In the genomic region with DNA sequence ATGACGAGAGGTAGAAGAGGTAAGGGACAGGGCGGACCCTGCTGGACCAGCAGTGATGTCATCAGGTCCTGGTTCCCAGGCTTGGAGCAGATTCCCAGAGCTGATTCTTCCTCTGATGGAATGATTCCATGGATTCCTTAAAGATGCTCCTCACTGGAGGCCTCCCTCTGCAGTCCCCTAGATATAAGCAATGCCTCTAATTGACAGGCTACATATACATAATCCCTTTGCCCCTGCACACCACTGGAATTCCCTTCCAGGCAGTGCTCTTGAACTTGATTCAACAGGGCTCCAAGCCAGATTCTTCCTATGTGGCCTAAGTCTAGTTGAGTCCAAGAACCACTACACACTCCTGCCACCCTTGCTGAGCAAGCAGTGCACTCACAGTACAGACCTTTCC, we compare ENCODE assay signal across 2 cellular contexts.
TF ChIP-seq lines count a peak whose summit lies in the region.

No MANE protein-coding gene starts in this region.

TF ChIP-seq in IMR-90, 13 proteins besides CTCF, POLR2A, EP300 and RAD21:
- TF ChIP-seq USF2 (IDR thresholded peaks at IDR 0.05; ENCODE audit: low read depth, low read length) (no peak), CEBPB (IDR thresholded peaks at IDR 0.05; ENCODE audit: low read depth, low read length) (no peak), BHLHE40 (IDR thresholded peaks at IDR 0.05; ENCODE audit: low read depth, low read length) (no peak), RFX5 (IDR thresholded peaks at IDR 0.05; ENCODE audit: low read depth, low read length) (no peak), MAFK (IDR thresholded peaks at IDR 0.05; ENCODE audit: low read depth, low read length) (no peak), MXI1 (IDR thresholded peaks at IDR 0.05; ENCODE audit: borderline replicate concordance, low read depth, low read length) (no peak), CHD1 (IDR thresholded peaks at IDR 0.05; ENCODE audit: low read depth, low read length) (no peak), ELK1 (IDR thresholded peaks at IDR 0.05; ENCODE audit: borderline replicate concordance, low read depth, low read length) (no peak), MAZ (IDR thresholded peaks at IDR 0.05; ENCODE audit: borderline replicate concordance, low read depth, low read length) (no peak), FOS (IDR thresholded peaks at IDR 0.05; ENCODE audit: low read depth, low read length) (no peak)

TF ChIP-seq in H1, 55 proteins besides CTCF, POLR2A, EP300 and RAD21:
- TF ChIP-seq CTBP2 (IDR thresholded peaks at IDR 0.05; ENCODE audit: borderline replicate concordance, insufficient read depth, insufficient read length, low read length) (no peak), GABPA (IDR thresholded peaks at IDR 0.05; ENCODE audit: borderline replicate concordance, insufficient read depth, low read length) (no peak), RBBP5 (IDR thresholded peaks at IDR 0.05; ENCODE audit: borderline replicate concordance, low read depth, low read length) (no peak), TBP (IDR thresholded peaks at IDR 0.05; ENCODE audit: low read depth, low read length) (no peak), GTF2F1 (IDR thresholded peaks at IDR 0.05; ENCODE audit: borderline replicate concordance, low read depth, low read length) (no peak), TAF7 (optimal IDR thresholded peaks at IDR 0.05; ENCODE audit: borderline replicate concordance, low read depth, low read length) (no peak), ASH2L (IDR thresholded peaks at IDR 0.05; ENCODE audit: low read length) (no peak), RNF2 (IDR thresholded peaks at IDR 0.05; ENCODE audit: borderline replicate concordance, low read depth, low read length, missing control alignments, poor library complexity, severe bottlenecking) (no peak), EZH2 (IDR thresholded peaks at IDR 0.05; ENCODE audit: low read depth, low read length, severe bottlenecking) (no peak), ATF2 (IDR thresholded peaks at IDR 0.05; ENCODE audit: low read length) (no peak), CREB1 (IDR thresholded peaks at IDR 0.05) (no peak), KDM4A (IDR thresholded peaks at IDR 0.05; ENCODE audit: low read depth, low read length, severe bottlenecking) (no peak), SRF (IDR thresholded peaks at IDR 0.05; ENCODE audit: low read depth, low read length) (no peak), KDM5A (IDR thresholded peaks at IDR 0.05; ENCODE audit: low read length) (no peak), RXRA (IDR thresholded peaks at IDR 0.05; ENCODE audit: insufficient read depth, low read depth, low read length) (no peak), NRF1 (IDR thresholded peaks at IDR 0.05; ENCODE audit: low read depth, low read length) (no peak)
- TF ChIP-seq, protein P1, sequence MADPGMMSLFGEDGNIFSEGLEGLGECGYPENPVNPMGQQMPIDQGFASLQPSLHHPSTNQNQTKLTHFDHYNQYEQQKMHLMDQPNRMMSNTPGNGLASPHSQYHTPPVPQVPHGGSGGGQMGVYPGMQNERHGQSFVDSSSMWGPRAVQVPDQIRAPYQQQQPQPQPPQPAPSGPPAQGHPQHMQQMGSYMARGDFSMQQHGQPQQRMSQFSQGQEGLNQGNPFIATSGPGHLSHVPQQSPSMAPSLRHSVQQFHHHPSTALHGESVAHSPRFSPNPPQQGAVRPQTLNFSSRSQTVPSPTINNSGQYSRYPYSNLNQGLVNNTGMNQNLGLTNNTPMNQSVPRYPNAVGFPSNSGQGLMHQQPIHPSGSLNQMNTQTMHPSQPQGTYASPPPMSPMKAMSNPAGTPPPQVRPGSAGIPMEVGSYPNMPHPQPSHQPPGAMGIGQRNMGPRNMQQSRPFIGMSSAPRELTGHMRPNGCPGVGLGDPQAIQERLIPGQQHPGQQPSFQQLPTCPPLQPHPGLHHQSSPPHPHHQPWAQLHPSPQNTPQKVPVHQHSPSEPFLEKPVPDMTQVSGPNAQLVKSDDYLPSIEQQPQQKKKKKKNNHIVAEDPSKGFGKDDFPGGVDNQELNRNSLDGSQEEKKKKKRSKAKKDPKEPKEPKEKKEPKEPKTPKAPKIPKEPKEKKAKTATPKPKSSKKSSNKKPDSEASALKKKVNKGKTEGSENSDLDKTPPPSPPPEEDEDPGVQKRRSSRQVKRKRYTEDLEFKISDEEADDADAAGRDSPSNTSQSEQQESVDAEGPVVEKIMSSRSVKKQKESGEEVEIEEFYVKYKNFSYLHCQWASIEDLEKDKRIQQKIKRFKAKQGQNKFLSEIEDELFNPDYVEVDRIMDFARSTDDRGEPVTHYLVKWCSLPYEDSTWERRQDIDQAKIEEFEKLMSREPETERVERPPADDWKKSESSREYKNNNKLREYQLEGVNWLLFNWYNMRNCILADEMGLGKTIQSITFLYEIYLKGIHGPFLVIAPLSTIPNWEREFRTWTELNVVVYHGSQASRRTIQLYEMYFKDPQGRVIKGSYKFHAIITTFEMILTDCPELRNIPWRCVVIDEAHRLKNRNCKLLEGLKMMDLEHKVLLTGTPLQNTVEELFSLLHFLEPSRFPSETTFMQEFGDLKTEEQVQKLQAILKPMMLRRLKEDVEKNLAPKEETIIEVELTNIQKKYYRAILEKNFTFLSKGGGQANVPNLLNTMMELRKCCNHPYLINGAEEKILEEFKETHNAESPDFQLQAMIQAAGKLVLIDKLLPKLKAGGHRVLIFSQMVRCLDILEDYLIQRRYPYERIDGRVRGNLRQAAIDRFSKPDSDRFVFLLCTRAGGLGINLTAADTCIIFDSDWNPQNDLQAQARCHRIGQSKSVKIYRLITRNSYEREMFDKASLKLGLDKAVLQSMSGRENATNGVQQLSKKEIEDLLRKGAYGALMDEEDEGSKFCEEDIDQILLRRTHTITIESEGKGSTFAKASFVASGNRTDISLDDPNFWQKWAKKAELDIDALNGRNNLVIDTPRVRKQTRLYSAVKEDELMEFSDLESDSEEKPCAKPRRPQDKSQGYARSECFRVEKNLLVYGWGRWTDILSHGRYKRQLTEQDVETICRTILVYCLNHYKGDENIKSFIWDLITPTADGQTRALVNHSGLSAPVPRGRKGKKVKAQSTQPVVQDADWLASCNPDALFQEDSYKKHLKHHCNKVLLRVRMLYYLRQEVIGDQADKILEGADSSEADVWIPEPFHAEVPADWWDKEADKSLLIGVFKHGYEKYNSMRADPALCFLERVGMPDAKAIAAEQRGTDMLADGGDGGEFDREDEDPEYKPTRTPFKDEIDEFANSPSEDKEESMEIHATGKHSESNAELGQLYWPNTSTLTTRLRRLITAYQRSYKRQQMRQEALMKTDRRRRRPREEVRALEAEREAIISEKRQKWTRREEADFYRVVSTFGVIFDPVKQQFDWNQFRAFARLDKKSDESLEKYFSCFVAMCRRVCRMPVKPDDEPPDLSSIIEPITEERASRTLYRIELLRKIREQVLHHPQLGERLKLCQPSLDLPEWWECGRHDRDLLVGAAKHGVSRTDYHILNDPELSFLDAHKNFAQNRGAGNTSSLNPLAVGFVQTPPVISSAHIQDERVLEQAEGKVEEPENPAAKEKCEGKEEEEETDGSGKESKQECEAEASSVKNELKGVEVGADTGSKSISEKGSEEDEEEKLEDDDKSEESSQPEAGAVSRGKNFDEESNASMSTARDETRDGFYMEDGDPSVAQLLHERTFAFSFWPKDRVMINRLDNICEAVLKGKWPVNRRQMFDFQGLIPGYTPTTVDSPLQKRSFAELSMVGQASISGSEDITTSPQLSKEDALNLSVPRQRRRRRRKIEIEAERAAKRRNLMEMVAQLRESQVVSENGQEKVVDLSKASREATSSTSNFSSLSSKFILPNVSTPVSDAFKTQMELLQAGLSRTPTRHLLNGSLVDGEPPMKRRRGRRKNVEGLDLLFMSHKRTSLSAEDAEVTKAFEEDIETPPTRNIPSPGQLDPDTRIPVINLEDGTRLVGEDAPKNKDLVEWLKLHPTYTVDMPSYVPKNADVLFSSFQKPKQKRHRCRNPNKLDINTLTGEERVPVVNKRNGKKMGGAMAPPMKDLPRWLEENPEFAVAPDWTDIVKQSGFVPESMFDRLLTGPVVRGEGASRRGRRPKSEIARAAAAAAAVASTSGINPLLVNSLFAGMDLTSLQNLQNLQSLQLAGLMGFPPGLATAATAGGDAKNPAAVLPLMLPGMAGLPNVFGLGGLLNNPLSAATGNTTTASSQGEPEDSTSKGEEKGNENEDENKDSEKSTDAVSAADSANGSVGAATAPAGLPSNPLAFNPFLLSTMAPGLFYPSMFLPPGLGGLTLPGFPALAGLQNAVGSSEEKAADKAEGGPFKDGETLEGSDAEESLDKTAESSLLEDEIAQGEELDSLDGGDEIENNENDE (IDR thresholded peaks at IDR 0.05; ENCODE audit: insufficient replicate concordance, low read length), result no peak
- TF ChIP-seq, protein P2, sequence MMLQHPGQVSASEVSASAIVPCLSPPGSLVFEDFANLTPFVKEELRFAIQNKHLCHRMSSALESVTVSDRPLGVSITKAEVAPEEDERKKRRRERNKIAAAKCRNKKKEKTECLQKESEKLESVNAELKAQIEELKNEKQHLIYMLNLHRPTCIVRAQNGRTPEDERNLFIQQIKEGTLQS (IDR thresholded peaks at IDR 0.05; ENCODE audit: insufficient read depth, low read depth, low read length), result no peak
